1 cellular context compared by ENCODE assay signal in genomic region chrX:69221239-69222102, GRCh38.
A peak's percentile ranks its signal among the peaks of the same experiment; 100 is the strongest.
TF ChIP-seq lines count a peak whose summit lies in the region.

No MANE protein-coding gene starts in this region.

TF ChIP-seq in WTC11, 78 proteins besides CTCF, POLR2A, EP300 and RAD21 (continued from another document):
- TF ChIP-seq ZNF281 (CRISPR knock-in tag; IDR thresholded peaks at IDR 0.05) = 0 out of 2 replicates have a peak, but pooled peaks have one; percentile 30
